Comparison of ENCODE assay signal across 2 cellular contexts in the genomic region with DNA sequence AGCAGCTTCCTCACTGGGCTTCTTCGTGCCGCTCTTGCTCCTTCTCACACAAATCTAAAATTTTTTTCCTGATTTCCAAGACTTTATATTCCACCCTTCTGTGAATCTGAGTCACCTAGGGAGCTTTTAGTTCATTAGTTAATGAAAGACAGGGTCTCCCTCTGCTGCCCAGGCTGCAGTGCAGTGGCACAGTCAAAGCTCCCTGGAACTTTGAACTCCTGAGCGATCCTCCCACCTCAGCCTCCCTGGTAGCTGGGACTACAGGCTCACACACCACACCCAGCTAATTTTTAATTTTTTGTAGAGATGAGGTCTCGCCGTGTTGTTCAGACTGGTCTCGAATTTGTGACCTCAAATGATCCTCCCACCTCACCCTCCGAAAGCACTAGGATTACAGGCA.
TF ChIP-seq lines count a peak whose summit lies in the region.

No MANE protein-coding gene starts in this region.

TF ChIP-seq in GM23338, 12 proteins besides CTCF, POLR2A, EP300 and RAD21 (continues in another document):
- TF ChIP-seq, protein P1, sequence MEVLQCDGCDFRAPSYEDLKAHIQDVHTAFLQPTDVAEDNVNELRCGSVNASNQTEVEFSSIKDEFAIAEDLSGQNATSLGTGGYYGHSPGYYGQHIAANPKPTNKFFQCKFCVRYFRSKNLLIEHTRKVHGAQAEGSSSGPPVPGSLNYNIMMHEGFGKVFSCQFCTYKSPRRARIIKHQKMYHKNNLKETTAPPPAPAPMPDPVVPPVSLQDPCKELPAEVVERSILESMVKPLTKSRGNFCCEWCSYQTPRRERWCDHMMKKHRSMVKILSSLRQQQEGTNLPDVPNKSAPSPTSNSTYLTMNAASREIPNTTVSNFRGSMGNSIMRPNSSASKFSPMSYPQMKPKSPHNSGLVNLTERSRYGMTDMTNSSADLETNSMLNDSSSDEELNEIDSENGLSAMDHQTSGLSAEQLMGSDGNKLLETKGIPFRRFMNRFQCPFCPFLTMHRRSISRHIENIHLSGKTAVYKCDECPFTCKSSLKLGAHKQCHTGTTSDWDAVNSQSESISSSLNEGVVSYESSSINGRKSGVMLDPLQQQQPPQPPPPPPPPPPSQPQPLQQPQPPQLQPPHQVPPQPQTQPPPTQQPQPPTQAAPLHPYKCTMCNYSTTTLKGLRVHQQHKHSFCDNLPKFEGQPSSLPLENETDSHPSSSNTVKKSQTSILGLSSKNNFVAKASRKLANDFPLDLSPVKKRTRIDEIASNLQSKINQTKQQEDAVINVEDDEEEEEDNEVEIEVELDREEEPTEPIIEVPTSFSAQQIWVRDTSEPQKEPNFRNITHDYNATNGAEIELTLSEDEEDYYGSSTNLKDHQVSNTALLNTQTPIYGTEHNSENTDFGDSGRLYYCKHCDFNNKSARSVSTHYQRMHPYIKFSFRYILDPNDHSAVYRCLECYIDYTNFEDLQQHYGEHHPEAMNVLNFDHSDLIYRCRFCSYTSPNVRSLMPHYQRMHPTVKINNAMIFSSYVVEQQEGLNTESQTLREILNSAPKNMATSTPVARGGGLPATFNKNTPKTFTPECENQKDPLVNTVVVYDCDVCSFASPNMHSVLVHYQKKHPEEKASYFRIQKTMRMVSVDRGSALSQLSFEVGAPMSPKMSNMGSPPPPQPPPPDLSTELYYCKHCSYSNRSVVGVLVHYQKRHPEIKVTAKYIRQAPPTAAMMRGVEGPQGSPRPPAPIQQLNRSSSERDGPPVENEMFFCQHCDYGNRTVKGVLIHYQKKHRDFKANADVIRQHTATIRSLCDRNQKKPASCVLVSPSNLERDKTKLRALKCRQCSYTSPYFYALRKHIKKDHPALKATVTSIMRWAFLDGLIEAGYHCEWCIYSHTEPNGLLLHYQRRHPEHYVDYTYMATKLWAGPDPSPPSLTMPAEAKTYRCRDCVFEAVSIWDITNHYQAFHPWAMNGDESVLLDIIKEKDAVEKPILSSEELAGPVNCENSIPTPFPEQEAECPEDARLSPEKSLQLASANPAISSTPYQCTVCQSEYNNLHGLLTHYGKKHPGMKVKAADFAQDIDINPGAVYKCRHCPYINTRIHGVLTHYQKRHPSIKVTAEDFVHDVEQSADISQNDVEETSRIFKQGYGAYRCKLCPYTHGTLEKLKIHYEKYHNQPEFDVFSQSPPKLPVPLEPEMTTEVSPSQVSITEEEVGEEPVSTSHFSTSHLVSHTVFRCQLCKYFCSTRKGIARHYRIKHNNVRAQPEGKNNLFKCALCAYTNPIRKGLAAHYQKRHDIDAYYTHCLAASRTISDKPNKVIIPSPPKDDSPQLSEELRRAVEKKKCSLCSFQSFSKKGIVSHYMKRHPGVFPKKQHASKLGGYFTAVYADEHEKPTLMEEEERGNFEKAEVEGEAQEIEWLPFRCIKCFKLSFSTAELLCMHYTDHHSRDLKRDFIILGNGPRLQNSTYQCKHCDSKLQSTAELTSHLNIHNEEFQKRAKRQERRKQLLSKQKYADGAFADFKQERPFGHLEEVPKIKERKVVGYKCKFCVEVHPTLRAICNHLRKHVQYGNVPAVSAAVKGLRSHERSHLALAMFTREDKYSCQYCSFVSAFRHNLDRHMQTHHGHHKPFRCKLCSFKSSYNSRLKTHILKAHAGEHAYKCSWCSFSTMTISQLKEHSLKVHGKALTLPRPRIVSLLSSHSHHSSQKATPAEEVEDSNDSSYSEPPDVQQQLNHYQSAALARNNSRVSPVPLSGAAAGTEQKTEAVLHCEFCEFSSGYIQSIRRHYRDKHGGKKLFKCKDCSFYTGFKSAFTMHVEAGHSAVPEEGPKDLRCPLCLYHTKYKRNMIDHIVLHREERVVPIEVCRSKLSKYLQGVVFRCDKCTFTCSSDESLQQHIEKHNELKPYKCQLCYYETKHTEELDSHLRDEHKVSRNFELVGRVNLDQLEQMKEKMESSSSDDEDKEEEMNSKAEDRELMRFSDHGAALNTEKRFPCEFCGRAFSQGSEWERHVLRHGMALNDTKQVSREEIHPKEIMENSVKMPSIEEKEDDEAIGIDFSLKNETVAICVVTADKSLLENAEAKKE (CRISPR knock-in tag; IDR thresholded peaks at IDR 0.05) = no peak
- no peak for TF ChIP-seq STAT1 (IDR thresholded peaks at IDR 0.05; ENCODE audit: unreplicated experiment)
- TF ChIP-seq, protein P2, sequence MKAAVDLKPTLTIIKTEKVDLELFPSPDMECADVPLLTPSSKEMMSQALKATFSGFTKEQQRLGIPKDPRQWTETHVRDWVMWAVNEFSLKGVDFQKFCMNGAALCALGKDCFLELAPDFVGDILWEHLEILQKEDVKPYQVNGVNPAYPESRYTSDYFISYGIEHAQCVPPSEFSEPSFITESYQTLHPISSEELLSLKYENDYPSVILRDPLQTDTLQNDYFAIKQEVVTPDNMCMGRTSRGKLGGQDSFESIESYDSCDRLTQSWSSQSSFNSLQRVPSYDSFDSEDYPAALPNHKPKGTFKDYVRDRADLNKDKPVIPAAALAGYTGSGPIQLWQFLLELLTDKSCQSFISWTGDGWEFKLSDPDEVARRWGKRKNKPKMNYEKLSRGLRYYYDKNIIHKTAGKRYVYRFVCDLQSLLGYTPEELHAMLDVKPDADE (IDR thresholded peaks at IDR 0.05) = no peak
- no peak for TF ChIP-seq POLR2AphosphoS5 (IDR thresholded peaks at IDR 0.05; ENCODE audit: low read depth)
- TF ChIP-seq EZH2 (IDR thresholded peaks at IDR 0.05; ENCODE audit: low read depth, unreplicated experiment) = no peak
- TF ChIP-seq, protein P3, sequence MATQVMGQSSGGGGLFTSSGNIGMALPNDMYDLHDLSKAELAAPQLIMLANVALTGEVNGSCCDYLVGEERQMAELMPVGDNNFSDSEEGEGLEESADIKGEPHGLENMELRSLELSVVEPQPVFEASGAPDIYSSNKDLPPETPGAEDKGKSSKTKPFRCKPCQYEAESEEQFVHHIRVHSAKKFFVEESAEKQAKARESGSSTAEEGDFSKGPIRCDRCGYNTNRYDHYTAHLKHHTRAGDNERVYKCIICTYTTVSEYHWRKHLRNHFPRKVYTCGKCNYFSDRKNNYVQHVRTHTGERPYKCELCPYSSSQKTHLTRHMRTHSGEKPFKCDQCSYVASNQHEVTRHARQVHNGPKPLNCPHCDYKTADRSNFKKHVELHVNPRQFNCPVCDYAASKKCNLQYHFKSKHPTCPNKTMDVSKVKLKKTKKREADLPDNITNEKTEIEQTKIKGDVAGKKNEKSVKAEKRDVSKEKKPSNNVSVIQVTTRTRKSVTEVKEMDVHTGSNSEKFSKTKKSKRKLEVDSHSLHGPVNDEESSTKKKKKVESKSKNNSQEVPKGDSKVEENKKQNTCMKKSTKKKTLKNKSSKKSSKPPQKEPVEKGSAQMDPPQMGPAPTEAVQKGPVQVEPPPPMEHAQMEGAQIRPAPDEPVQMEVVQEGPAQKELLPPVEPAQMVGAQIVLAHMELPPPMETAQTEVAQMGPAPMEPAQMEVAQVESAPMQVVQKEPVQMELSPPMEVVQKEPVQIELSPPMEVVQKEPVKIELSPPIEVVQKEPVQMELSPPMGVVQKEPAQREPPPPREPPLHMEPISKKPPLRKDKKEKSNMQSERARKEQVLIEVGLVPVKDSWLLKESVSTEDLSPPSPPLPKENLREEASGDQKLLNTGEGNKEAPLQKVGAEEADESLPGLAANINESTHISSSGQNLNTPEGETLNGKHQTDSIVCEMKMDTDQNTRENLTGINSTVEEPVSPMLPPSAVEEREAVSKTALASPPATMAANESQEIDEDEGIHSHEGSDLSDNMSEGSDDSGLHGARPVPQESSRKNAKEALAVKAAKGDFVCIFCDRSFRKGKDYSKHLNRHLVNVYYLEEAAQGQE (IDR thresholded peaks at IDR 0.05; ENCODE audit: unreplicated experiment) = no peak
- no peak for TF ChIP-seq NANOG (IDR thresholded peaks at IDR 0.05; ENCODE audit: borderline replicate concordance)
- TF ChIP-seq JUNB (IDR thresholded peaks at IDR 0.05; ENCODE audit: unreplicated experiment) = no peak
- no peak for TF ChIP-seq EZH2phosphoT487 (IDR thresholded peaks at IDR 0.05; ENCODE audit: unreplicated experiment)
- TF ChIP-seq ZNF331 (CRISPR knock-in tag; IDR thresholded peaks at IDR 0.05; ENCODE audit: low read depth) = no peak

TF ChIP-seq in H1, 55 proteins besides CTCF, POLR2A, EP300 and RAD21:
- TF ChIP-seq SIX5 (IDR thresholded peaks at IDR 0.05; ENCODE audit: low read depth, low read length) (no peak), CHD2 (IDR thresholded peaks at IDR 0.05; ENCODE audit: low read length) (no peak), HDAC6 (IDR thresholded peaks at IDR 0.05; ENCODE audit: low read depth, low read length) (no peak), CBX8 (IDR thresholded peaks at IDR 0.05; ENCODE audit: borderline replicate concordance, low read depth, low read length) (no peak), TCF12 (IDR thresholded peaks at IDR 0.05; ENCODE audit: low read depth, low read length) (no peak), KDM4A (IDR thresholded peaks at IDR 0.05; ENCODE audit: low read depth, low read length, severe bottlenecking) (no peak), RFX5 (IDR thresholded peaks at IDR 0.05; ENCODE audit: borderline replicate concordance, low read depth, low read length) (no peak), TAF7 (optimal IDR thresholded peaks at IDR 0.05; ENCODE audit: borderline replicate concordance, low read depth, low read length) (no peak), JUND (IDR thresholded peaks at IDR 0.05; ENCODE audit: low read length) (no peak), FOSL1 (IDR thresholded peaks at IDR 0.05; ENCODE audit: insufficient read depth, low read depth, low read length) (no peak), CEBPB (IDR thresholded peaks at IDR 0.05; ENCODE audit: low read depth, low read length) (no peak), NANOG (IDR thresholded peaks at IDR 0.05; ENCODE audit: insufficient read depth, low read depth, low read length, poor library complexity, severe bottlenecking) (no peak), NRF1 (IDR thresholded peaks at IDR 0.05; ENCODE audit: low read depth, low read length) (no peak), TEAD4 (IDR thresholded peaks at IDR 0.05; ENCODE audit: low read depth, low read length) (no peak), YY1 (IDR thresholded peaks at IDR 0.05; ENCODE audit: low read depth, low read length) (no peak)
- TF ChIP-seq, protein P4, sequence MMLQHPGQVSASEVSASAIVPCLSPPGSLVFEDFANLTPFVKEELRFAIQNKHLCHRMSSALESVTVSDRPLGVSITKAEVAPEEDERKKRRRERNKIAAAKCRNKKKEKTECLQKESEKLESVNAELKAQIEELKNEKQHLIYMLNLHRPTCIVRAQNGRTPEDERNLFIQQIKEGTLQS (IDR thresholded peaks at IDR 0.05; ENCODE audit: insufficient read depth, low read depth, low read length) = no peak
- TF ChIP-seq, protein P5, sequence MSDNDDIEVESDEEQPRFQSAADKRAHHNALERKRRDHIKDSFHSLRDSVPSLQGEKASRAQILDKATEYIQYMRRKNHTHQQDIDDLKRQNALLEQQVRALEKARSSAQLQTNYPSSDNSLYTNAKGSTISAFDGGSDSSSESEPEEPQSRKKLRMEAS (IDR thresholded peaks at IDR 0.05) = no peak
TF ChIP-seq in H1: peak in this region for 0.
